Comparison of ENCODE assay signal across 27 cellular contexts in genomic region chr4:164009435-164009834, GRCh38.
"Had no signal": no experiment of that assay in that cellular context is flagged by ENCODE, and none has a peak within 500 bp of the region (broad histone marks: within the 10 kb centered on the region; RNA-seq: fewer than 3 reads in every experiment).

No MANE protein-coding gene starts in this region.

- H3K27me3 ChIP-seq: stomach, suprapubic skin, testis, thyroid gland, tibial artery, tibial nerve, transverse colon, upper lobe of left lung, upper lobe of right lung, uterus, vagina had no signal

- H3K4me1 ChIP-seq: stomach, suprapubic skin, testis, thyroid gland, tibial artery, tibial nerve, transverse colon, upper lobe of left lung, upper lobe of right lung, uterus, vagina had no signal

- DNase-seq: stimulated activated CD4-positive, alpha-beta T cell treated with anti-CD3 and anti-CD28 coated beads, Interleukin-2, amount 100 ng/mL, for 48 hours; stimulated activated CD4-positive, alpha-beta T cell treated with anti-CD3 and anti-CD28 coated beads, Interleukin-4, amount 100 ng/mL, for 1 hour; stimulated activated CD4-positive, alpha-beta T cell treated with anti-CD3 and anti-CD28 coated beads, Interleukin-4, amount 100 ng/mL, for 24 hours; stimulated activated CD4-positive, alpha-beta T cell treated with anti-CD3 and anti-CD28 coated beads, Interleukin-4, amount 100 ng/mL, for 4 hours; stimulated activated CD8-positive, alpha-beta memory T cell treated with anti-CD3 and anti-CD28 coated beads, Interleukin-4, amount 100 ng/mL, for 48 hours; stimulated activated naive B cell treated with anti-CD40 and anti-IgM and Interleukin-4, amounts not matched to agents 10 μg/mL and 1 μg/mL and 100 μg/mL, for 72 hours; stimulated activated naive CD4-positive, alpha-beta T cell; stimulated activated naive CD4-positive, alpha-beta T cell treated with Interleukin-2 at 50 U/mL for 16 hours; stimulated activated naive CD8-positive, alpha-beta T cell treated with anti-CD3 and anti-CD28 coated beads, Interleukin-15, amount 100 ng/mL, for 72 hours; stimulated activated naive CD8-positive, alpha-beta T cell treated with anti-CD3 and anti-CD28 coated beads, Interleukin-15, Interleukin-2, amounts not matched to agents 100 U/mL and 50 U/mL, for 24 hours; stomach; substantia nigra; testis; thyroid gland; tibial artery; transverse colon; trophoblast cell; upper lobe of left lung; upper lobe of right lung; uterus had no signal

- H3K4me3 ChIP-seq: stomach, suprapubic skin, testis, thoracic aorta, thyroid gland, tibial artery, tibial nerve, transverse colon, upper lobe of left lung, upper lobe of right lung, uterus, vagina had no signal

- H3K36me3 ChIP-seq: stomach, suprapubic skin, thoracic aorta, thyroid gland, tibial artery, tibial nerve, transverse colon, upper lobe of left lung, upper lobe of right lung, uterus, vagina had no signal

- FAIRE-seq: urothelium cell line had no signal

- H3K27ac ChIP-seq: stomach, suprapubic skin, testis, thoracic aorta, thyroid gland, tibial artery, tibial nerve, transverse colon, upper lobe of left lung, upper lobe of right lung, uterus, vagina had no signal

- H3K9me3 ChIP-seq: suprapubic skin, testis, thoracic aorta, thyroid gland, tibial artery, transverse colon, upper lobe of left lung, upper lobe of right lung, uterus, vagina had no signal

- ATAC-seq: stimulated activated effector memory CD8-positive, alpha-beta T cell treated with anti-CD3 and anti-CD28 coated beads, Interleukin-12 subunit alpha, Interleukin-12 subunit beta, amount 100 ng/mL, for 72 hours; stimulated activated memory B cell treated with anti-CD40 and anti-IgM and Interleukin-4, amounts not matched to agents 10 μg/mL and 1 μg/mL and 100 μg/mL, for 72 hours; stimulated activated naive B cell treated with anti-CD40 and anti-IgM and Interleukin-4, amounts not matched to agents 10 μg/mL and 1 μg/mL and 100 μg/mL, for 72 hours; stimulated activated naive CD8-positive, alpha-beta T cell treated with anti-CD3 and anti-CD28 coated beads, Interleukin-15, amount 100 ng/mL, for 72 hours; stimulated activated naive CD8-positive, alpha-beta T cell treated with anti-CD3 and anti-CD28 coated beads, Interleukin-15, Interleukin-2, amounts not matched to agents 100 U/mL and 50 U/mL, for 24 hours; upper lobe of right lung had no signal
